In the genomic region with DNA sequence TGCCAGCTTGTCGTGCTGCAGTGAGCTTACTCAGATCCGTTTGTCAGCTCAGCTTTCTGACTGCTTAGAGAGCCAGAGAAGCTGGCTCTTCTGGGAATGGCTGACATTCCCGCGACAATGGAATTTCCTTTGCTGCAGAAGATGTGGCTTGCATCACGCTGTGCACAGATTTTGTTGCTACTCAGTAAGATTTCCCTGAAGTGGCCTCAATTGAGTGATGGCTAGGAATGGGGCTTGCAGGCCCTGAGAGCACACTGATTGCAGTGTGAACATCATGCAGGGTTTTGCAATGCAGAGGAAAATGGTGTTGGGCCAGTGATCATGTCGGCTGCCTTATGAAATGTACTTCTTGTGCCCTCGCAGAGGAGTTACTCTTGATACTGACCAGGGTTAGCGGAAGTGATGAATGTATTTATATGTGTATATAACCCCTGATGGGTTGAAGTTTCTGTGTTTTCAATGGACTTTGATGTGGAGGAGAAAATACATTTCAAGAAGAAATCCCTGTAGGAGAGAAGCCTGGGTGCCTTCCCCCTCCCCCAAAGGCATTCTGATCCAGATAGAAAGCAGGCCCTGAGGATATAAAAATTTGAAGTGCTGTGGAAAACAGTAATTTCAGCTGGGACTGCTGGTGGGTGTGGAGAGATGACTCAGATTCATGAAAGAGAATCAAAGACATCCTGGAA, we compare ENCODE assay signal across 10 cellular contexts.
A peak's percentile ranks its signal among the peaks of the same experiment; 100 is the strongest.
DNase-seq lines count a peak whose midpoint lies in the region; ATAC-seq, FAIRE-seq and TF ChIP-seq lines count a peak whose summit lies in the region.
"Had no signal": no experiment of that assay in that cellular context is flagged by ENCODE, and none has a peak within 500 bp of the region (broad histone marks: within the 10 kb centered on the region; RNA-seq: fewer than 3 reads in every experiment).

No MANE protein-coding gene starts in this region.

- ATAC-seq in GM19328 (IDR thresholded peaks at IDR 0.05; ENCODE audit: unreplicated experiment) (no peak), HG02623 (IDR thresholded peaks at IDR 0.05; ENCODE audit: unreplicated experiment) (no peak)

- H3K27ac ChIP-seq in kidney (ENCODE audit: low read depth in 2 of 2, low read length in 2 of 2), result no peak overlapping the region
- H3K27ac ChIP-seq in stomach, result peak overlapping the region in 4 of 5 donors; percentile 50 to 69 (median 52)

- H3K27me3 ChIP-seq in stomach, result no peaks in the 10 kb centered on the region

- H3K4me3 ChIP-seq in kidney (ENCODE audit: low read length in 2 of 2) (no peak overlapping the region), stomach (no peak overlapping the region)

- H3K9ac ChIP-seq in kidney (ENCODE audit: low read length in 2 of 2), result no peak overlapping the region

- peak; percentile 22 for TF ChIP-seq EP300 in stomach (IDR thresholded peaks at IDR 0.05)

- H3K36me3 ChIP-seq in kidney (ENCODE audit: control insufficient read depth in 1 of 2, insufficient read depth in 2 of 2, low read length in 2 of 2) (no peaks in the 10 kb centered on the region), stomach (no peaks in the 10 kb centered on the region)

- TF ChIP-seq POLR2A in stomach (IDR thresholded peaks at IDR 0.05), result no peak

- TF ChIP-seq CTCF in chondrocyte (IDR thresholded peaks at IDR 0.05), result no peak
- no peak for TF ChIP-seq CTCF in kidney (IDR thresholded peaks at IDR 0.05; ENCODE audit: borderline replicate concordance, extremely low read depth, insufficient read depth)
- TF ChIP-seq CTCF in stomach (IDR thresholded peaks at IDR 0.05), result no peak

- H3K9me3 ChIP-seq in kidney (ENCODE audit: control insufficient read depth in 1 of 2, low read length in 2 of 2) (no peaks in the 10 kb centered on the region), stomach (no peaks in the 10 kb centered on the region)

- no peak for FAIRE-seq in kidney (lab: Jason Lieb, UNC)

- H3K27ac Mint-ChIP-seq in chondrocyte (ENCODE audit: unreplicated experiment), result peak overlapping the region; percentile 92
- H3K27ac Mint-ChIP-seq: activated naive CD8-positive, alpha-beta T cell treated with anti-CD3 and anti-CD28 coated beads, Interleukin-2, amount 10 ng/mL, durations not matched to agents 7 days and 5 days had no signal

- H3K4me3 Mint-ChIP-seq in chondrocyte (ENCODE audit: unreplicated experiment), result peak overlapping the region; percentile 36
- H3K4me3 Mint-ChIP-seq: activated naive CD8-positive, alpha-beta T cell treated with anti-CD3 and anti-CD28 coated beads, Interleukin-2, amount 10 ng/mL, durations not matched to agents 7 days and 5 days had no signal

- H3K4me1 Mint-ChIP-seq in chondrocyte (ENCODE audit: low read depth), result peaks cover 36% of the 10 kb centered on the region
- H3K4me1 Mint-ChIP-seq: activated naive CD8-positive, alpha-beta T cell treated with anti-CD3 and anti-CD28 coated beads, Interleukin-2, amount 10 ng/mL, durations not matched to agents 7 days and 5 days had no signal

- no peaks in the 10 kb centered on the region for H3K27me3 Mint-ChIP-seq in chondrocyte (ENCODE audit: low read depth)
- H3K27me3 Mint-ChIP-seq: activated naive CD8-positive, alpha-beta T cell treated with anti-CD3 and anti-CD28 coated beads, Interleukin-2, amount 10 ng/mL, durations not matched to agents 7 days and 5 days had no signal

- H3K4me1 ChIP-seq in kidney (ENCODE audit: control insufficient read depth in 1 of 2, insufficient read depth in 1 of 2, low read depth in 1 of 2, low read length in 2 of 2), result no peaks in the 10 kb centered on the region
- H3K4me1 ChIP-seq in stomach, result peaks cover 0 to 17% (median 5%) of the 10 kb centered on the region in 4 donors

- 45 to 53% (median 50%) methylated on average over 7 to 8 of the region's 8 CpGs for WGBS in stomach, 5 donors

- intact Hi-C loops in kidney (cut with DNase I) (no loop called here), stomach (cut with DNase I; ENCODE audit: low total_unique reads) (no loop called here)

- DNase-seq in HS-5 (ENCODE audit: low read depth) (peak; percentile 40), chondrocyte (ENCODE audit: low spot score) (no peak), kidney (peak; percentile 62), stomach (no peak), activated gamma-delta T cell treated with Interleukin-2 at 50 U/mL for 16 hours (no peak), NAMALWA (ENCODE audit: low spot score) (no peak)
- DNase-seq: activated naive CD8-positive, alpha-beta T cell treated with anti-CD3 and anti-CD28 coated beads, Interleukin-2, amount 10 ng/mL, durations not matched to agents 7 days and 5 days; NCI-H1092 had no signal

- H3K9me3 Mint-ChIP-seq in chondrocyte (ENCODE audit: low read depth), result no peaks in the 10 kb centered on the region

- no peaks in the 10 kb centered on the region for H3K36me3 Mint-ChIP-seq in chondrocyte (ENCODE audit: low read depth)
- H3K36me3 Mint-ChIP-seq: activated naive CD8-positive, alpha-beta T cell treated with anti-CD3 and anti-CD28 coated beads, Interleukin-2, amount 10 ng/mL, durations not matched to agents 7 days and 5 days had no signal

Comparison
In these comparisons a context has a peak if more than half of its experiments do, and no peak if none do; other contexts are left out.
1. DNase-seq: peak in HS-5 (single experiment) and kidney (single experiment); none in chondrocyte (single experiment), stomach (single experiment), activated gamma-delta T cell treated with Interleukin-2 at 50 U/mL for 16 hours (single experiment) and NAMALWA (single experiment).
2. H3K27ac ChIP-seq: peak in stomach (4 of 5); none in kidney (0 of 2).